1 cellular context compared by ENCODE assay signal in genomic region chr12:57173089-57173488, GRCh38.
TF ChIP-seq lines count a peak whose summit lies in the region.

No MANE protein-coding gene starts in this region.

TF ChIP-seq in GM12878, 131 proteins besides CTCF, POLR2A, EP300 and RAD21:
- TF ChIP-seq ATF7 (IDR thresholded peaks at IDR 0.05; ENCODE audit: low read depth), result no peak
- TF ChIP-seq TARDBP (IDR thresholded peaks at IDR 0.05; ENCODE audit: borderline replicate concordance), result no peak
- no peak for TF ChIP-seq TCF3 (IDR thresholded peaks at IDR 0.05; ENCODE audit: borderline replicate concordance, insufficient read depth, low read depth, low read length)
- TF ChIP-seq ZBTB40 (IDR thresholded peaks at IDR 0.05; ENCODE audit: borderline replicate concordance), result no peak
- TF ChIP-seq JUND (IDR thresholded peaks at IDR 0.05; ENCODE audit: low read depth, low read length), result no peak
- TF ChIP-seq SMC3 (IDR thresholded peaks at IDR 0.05; ENCODE audit: borderline replicate concordance, low read length), result peak; percentile 51; the same call in 1 of the 2 replicates
- no peak for TF ChIP-seq SRF (IDR thresholded peaks at IDR 0.05; ENCODE audit: low read depth in 2 of 2, low read length in 2 of 2)
